In genomic region chr1:13356774-13357173, GRCh38 we compare ENCODE assay signal across 10 cellular contexts. TPM values are rescaled to one million over a fixed set of nuclear protein-coding genes. Genes with fewer than 3 reads are reported as not detected.
DNase-seq lines count a peak whose midpoint lies in the region; TF ChIP-seq lines count a peak whose summit lies in the region.
"Not testable (repeated sequence)": the region's sequence is repeated elsewhere in the genome, so short reads cannot be mapped to it uniquely, and the experiment has no call there.
"Had no signal": no experiment of that assay in that cellular context is flagged by ENCODE, and none has a peak within 500 bp of the region (broad histone marks: within the 10 kb centered on the region; RNA-seq: fewer than 3 reads in every experiment).

No MANE protein-coding gene starts in this region.

- in situ Hi-C loops in GM13977 (cut with MboI; ENCODE audit: low pct_unique_long_range_greater_than_20kb, low sequenced_read_pairs, unreplicated experiment), result not testable (repeated sequence)

- H3K9me2 ChIP-seq in OCI-LY7 (ENCODE audit: insufficient read depth, low read length), result not testable (repeated sequence)

- TF ChIP-seq CTCF in C4-2B (conservative IDR thresholded peaks at IDR 0.05), result peak; percentile 63
- TF ChIP-seq CTCF in GM13977 (IDR thresholded peaks at IDR 0.05; ENCODE audit: extremely low read depth, insufficient read depth, missing control alignments), result peak; percentile 63
- TF ChIP-seq CTCF in OCI-LY7 (conservative IDR thresholded peaks at IDR 0.05; ENCODE audit: low read length), result peak; percentile 68
- TF ChIP-seq CTCF in fibroblast of lung (conservative IDR thresholded peaks at IDR 0.05 in 1 of 2, IDR thresholded peaks at IDR 0.05 in 1 of 2; ENCODE audit: low read depth in 1 of 2, low read length in 2 of 2), result peak; percentile 27 to 48

- not testable (repeated sequence) for H3K36me3 ChIP-seq in OCI-LY7 (ENCODE audit: insufficient read depth, low read length); fibroblast of lung (ENCODE audit: control insufficient read depth, insufficient read depth, low read length)

- not testable (repeated sequence) for H3K4me1 Mint-ChIP-seq in activated naive CD4-positive, alpha-beta T cell treated with anti-CD3 and anti-CD28 coated beads for 36 hours (ENCODE audit: low read depth)

- H3K9me3 ChIP-seq in OCI-LY7 (ENCODE audit: low read length); fibroblast of lung (ENCODE audit: control insufficient read depth, insufficient read depth, low read depth, low read length): not testable (repeated sequence)

- not testable (repeated sequence) for H3K4me2 ChIP-seq in OCI-LY7 (ENCODE audit: low read length); fibroblast of lung (ENCODE audit: extremely low read depth, insufficient read depth, low read length)

- not testable (repeated sequence) for H4K20me1 ChIP-seq in OCI-LY7 (ENCODE audit: insufficient read depth, low read length); fibroblast of lung (ENCODE audit: control insufficient read depth, extremely low read depth, insufficient read depth, low read length)

- not testable (repeated sequence) for H3K79me2 ChIP-seq in OCI-LY7 (ENCODE audit: insufficient read depth, low read depth, low read length); fibroblast of lung (ENCODE audit: control insufficient read depth, insufficient read depth, low read length)

- H3K9ac ChIP-seq in fibroblast of lung (ENCODE audit: insufficient read depth, low read length), result not testable (repeated sequence)

- DNase-seq in GM13977 (ENCODE audit: low spot score) (peak; percentile 25), NCI-H1105 (lab: John Stamatoyannopoulos, UW) (peak; percentile 37), OCI-LY7 (ENCODE audit: low spot score) (peak; percentile 72), fibroblast of lung (ENCODE audit: low read depth in 2 of 2) (peak; percentile 27 to 55), lung microvascular endothelial cell (ENCODE audit: low read depth in 2 of 2) (peak; percentile 64 to 77)
- peak; percentile 39 for DNase-seq in activated naive CD4-positive, alpha-beta T cell treated with anti-CD3 and anti-CD28 coated beads for 36 hours
- DNase-seq in stimulated activated CD4-positive, alpha-beta T cell treated with anti-CD3 and anti-CD28 coated beads, Interleukin-2, amount 100 ng/mL, for 4 hours (ENCODE audit: low read depth), result peak; percentile 0

- H3K36me3 Mint-ChIP-seq in activated naive CD4-positive, alpha-beta T cell treated with anti-CD3 and anti-CD28 coated beads for 36 hours (ENCODE audit: low read depth), result not testable (repeated sequence)

- H3K4me1 ChIP-seq in OCI-LY7 (ENCODE audit: insufficient read depth, low read length, poor library complexity, severe bottlenecking); fibroblast of lung (ENCODE audit: control insufficient read depth, extremely low read depth, insufficient read depth, low read length): not testable (repeated sequence)

- intact Hi-C loops in OCI-LY7 (cut with micrococcal nuclease; ENCODE audit: unreplicated experiment), result loop anchor here (5.0 kb wide), 1 partner anchor 66 kb away; no protein-coding TSS in a partner anchor
- intact Hi-C loops in activated naive CD4-positive, alpha-beta T cell treated with anti-CD3 and anti-CD28 coated beads for 36 hours (cut with micrococcal nuclease), result not testable (repeated sequence)

- BruUV-seq in OCI-LY7 (replicated peaks; lab: Mats Ljungman, UMichigan), result not testable (repeated sequence)

- H3K27ac Mint-ChIP-seq in activated naive CD4-positive, alpha-beta T cell treated with anti-CD3 and anti-CD28 coated beads for 36 hours, result not testable (repeated sequence)

- CTCF ChIA-PET in OCI-LY7 (lab: Charles Lee; ENCODE audit: unreplicated experiment), result not testable (repeated sequence)
- CTCF ChIA-PET in activated naive CD4-positive, alpha-beta T cell treated with anti-CD3 and anti-CD28 coated beads for 36 hours (lab: Charles Lee), result interaction anchor here (0.6 kb wide), 1 partner anchor 49 kb away, joined by 3 read pairs; no protein-coding TSS in a partner anchor

- H3K27ac ChIP-seq in C4-2B; OCI-LY7 (ENCODE audit: low read depth, low read length, poor library complexity, severe bottlenecking); fibroblast of lung (ENCODE audit: insufficient read depth, low read length): not testable (repeated sequence)

- H3K9me3 Mint-ChIP-seq in activated naive CD4-positive, alpha-beta T cell treated with anti-CD3 and anti-CD28 coated beads for 36 hours, result not testable (repeated sequence)

- not testable (repeated sequence) for H3K27me3 Mint-ChIP-seq in activated naive CD4-positive, alpha-beta T cell treated with anti-CD3 and anti-CD28 coated beads for 36 hours (ENCODE audit: low read depth)

- not testable (repeated sequence) for H3K4me3 ChIP-seq in OCI-LY7 (ENCODE audit: low read depth, low read length, poor library complexity, severe bottlenecking); fibroblast of lung (replicated peaks in 1 of 4; ENCODE audit: control extremely low read depth in 1 of 4, insufficient read depth in 1 of 4, low read depth in 3 of 4, low read length in 4 of 4)

- not testable (repeated sequence) for H3K4me3 Mint-ChIP-seq in activated naive CD4-positive, alpha-beta T cell treated with anti-CD3 and anti-CD28 coated beads for 36 hours

- POLR2A ChIA-PET in OCI-LY7 (lab: Charles Lee), result not testable (repeated sequence)

- H2AFZ ChIP-seq in OCI-LY7 (ENCODE audit: low read length); fibroblast of lung (ENCODE audit: low read length): not testable (repeated sequence)

- H3K27me3 ChIP-seq in fibroblast of lung (ENCODE audit: control insufficient read depth, insufficient read depth, low read length), result not testable (repeated sequence)

RNA-seq across cellular contexts. Expression of gene PRAMEF14, which starts 9.8 kb away (rescaled TPM):
- total RNA-seq in OCI-LY7 (2014; rRNA removed; shearing (Covaris generic)), result not detected in 2 replicates
- total RNA-seq in OCI-LY7 (2022) (not detected in 2 replicates), fibroblast of lung (not detected in 2 replicates), lung microvascular endothelial cell (not detected in 2 replicates)
- total RNA-seq in activated naive CD4-positive, alpha-beta T cell treated with anti-CD3 and anti-CD28 coated beads for 36 hours, result not detected
- not detected in 2 replicates for polyA plus RNA-seq in fibroblast of lung
- polyA plus RNA-seq in fibroblast of lung (2012), result not detected in 2 replicates
- not detected in 2 replicates for polyA minus RNA-seq in fibroblast of lung (ENCODE audit: low replicate concordance)
- total RNA-seq: right atrium auricular region had no signal

RNA-seq across cellular contexts. Expression of gene PRAMEF19, which starts 15.0 kb away (rescaled TPM):
- total RNA-seq in OCI-LY7 (2014; rRNA removed; shearing (Covaris generic)), result not detected in 2 replicates
- total RNA-seq in OCI-LY7 (2022), result not detected in 2 replicates
- not detected for total RNA-seq in activated naive CD4-positive, alpha-beta T cell treated with anti-CD3 and anti-CD28 coated beads for 36 hours
- total RNA-seq in fibroblast of lung, result not detected in 2 replicates
- not detected in 2 replicates for polyA plus RNA-seq in fibroblast of lung
- not detected in 2 replicates for polyA plus RNA-seq in fibroblast of lung (2012)
- not detected in 2 replicates for polyA minus RNA-seq in fibroblast of lung (ENCODE audit: low replicate concordance)
- not detected in 2 replicates for total RNA-seq in lung microvascular endothelial cell
- total RNA-seq: right atrium auricular region had no signal

RNA-seq across cellular contexts. Expression of gene PRAMEF17, which starts 32.7 kb away (rescaled TPM):
- total RNA-seq in OCI-LY7 (2014; rRNA removed; shearing (Covaris generic)), result not detected in 2 replicates
- total RNA-seq in OCI-LY7 (2022) (not detected in 2 replicates), fibroblast of lung (not detected in 2 replicates), lung microvascular endothelial cell (not detected in 2 replicates)
- total RNA-seq in activated naive CD4-positive, alpha-beta T cell treated with anti-CD3 and anti-CD28 coated beads for 36 hours, result not detected
- not detected in 2 replicates for polyA plus RNA-seq in fibroblast of lung
- polyA plus RNA-seq in fibroblast of lung (2012), result not detected in 2 replicates
- polyA minus RNA-seq in fibroblast of lung (ENCODE audit: low replicate concordance), result not detected in 2 replicates
- total RNA-seq: right atrium auricular region had no signal

RNA-seq across cellular contexts. Expression of gene PRAMEF15, which starts 41.4 kb away (rescaled TPM):
- not detected in 2 replicates for total RNA-seq in OCI-LY7 (2014; rRNA removed; shearing (Covaris generic))
- total RNA-seq in OCI-LY7 (2022) (not detected in 2 replicates), fibroblast of lung (not detected in 2 replicates), lung microvascular endothelial cell (not detected in 2 replicates)
- total RNA-seq in activated naive CD4-positive, alpha-beta T cell treated with anti-CD3 and anti-CD28 coated beads for 36 hours, result not detected
- polyA plus RNA-seq in fibroblast of lung, result not detected in 2 replicates
- not detected in 2 replicates for polyA plus RNA-seq in fibroblast of lung (2012)
- not detected in 2 replicates for polyA minus RNA-seq in fibroblast of lung (ENCODE audit: low replicate concordance)
- total RNA-seq: right atrium auricular region had no signal

RNA-seq across cellular contexts. Expression of gene PRAMEF33, which starts 53.4 kb away (rescaled TPM):
- not detected in 2 replicates for total RNA-seq in OCI-LY7 (2014; rRNA removed; shearing (Covaris generic))
- total RNA-seq in OCI-LY7 (2022), result not detected in 2 replicates
- total RNA-seq in activated naive CD4-positive, alpha-beta T cell treated with anti-CD3 and anti-CD28 coated beads for 36 hours, result not detected
- total RNA-seq in fibroblast of lung, result not detected in 2 replicates
- polyA plus RNA-seq in fibroblast of lung, result not detected in 2 replicates
- not detected in 2 replicates for polyA plus RNA-seq in fibroblast of lung (2012)
- polyA minus RNA-seq in fibroblast of lung (ENCODE audit: low replicate concordance), result not detected in 2 replicates
- not detected in 2 replicates for total RNA-seq in lung microvascular endothelial cell
- total RNA-seq: right atrium auricular region had no signal
- polyA plus RNA-seq: thymus had no signal

Comparison
In these comparisons a context has a peak if more than half of its experiments do, and no peak if none do; other contexts are left out.
1. DNase-seq: peak in every context shown above with its lines; median percentile 72 in OCI-LY7; 70 in lung microvascular endothelial cell; 41 in fibroblast of lung; 39 in activated naive CD4-positive, alpha-beta T cell treated with anti-CD3 and anti-CD28 coated beads for 36 hours; 37 in NCI-H1105; 25 in GM13977; 0 in stimulated activated CD4-positive, alpha-beta T cell treated with anti-CD3 and anti-CD28 coated beads, Interleukin-2, amount 100 ng/mL, for 4 hours.